ENCODE assay signal across 1 cellular context in the genomic region with DNA sequence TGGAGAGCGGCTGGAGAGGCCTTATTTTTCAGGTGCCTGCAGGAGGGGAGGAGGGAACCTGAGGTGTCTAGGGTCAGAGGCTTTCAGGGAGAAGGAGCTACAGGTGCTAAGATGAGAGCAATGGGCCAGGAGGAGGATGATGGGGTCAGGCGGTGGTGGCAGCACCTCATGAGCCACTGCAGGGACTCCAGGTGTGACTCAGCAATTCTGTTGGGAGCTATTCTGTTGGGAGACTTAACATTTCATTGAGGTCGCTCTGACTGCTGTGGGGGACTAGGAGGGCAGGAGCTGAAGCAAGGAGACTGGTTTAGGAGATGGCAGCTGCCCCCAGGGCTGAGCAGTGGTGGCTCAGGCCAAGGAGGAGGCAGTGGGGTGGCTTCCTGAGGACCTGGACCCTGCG.
TF ChIP-seq lines count a peak whose summit lies in the region.

No MANE protein-coding gene starts in this region.

TF ChIP-seq in H1, 55 proteins besides CTCF, POLR2A, EP300 and RAD21:
- peak; percentile 71; the same call in 1 of the 2 replicates for TF ChIP-seq BACH1 (IDR thresholded peaks at IDR 0.05; ENCODE audit: low read length)
- peak; percentile 55; the same call in 1 of the 2 replicates for TF ChIP-seq MAFK (IDR thresholded peaks at IDR 0.05; ENCODE audit: low read depth, low read length)
- no peak for TF ChIP-seq HDAC6 (IDR thresholded peaks at IDR 0.05; ENCODE audit: low read depth, low read length)
- no peak for TF ChIP-seq EGR1 (IDR thresholded peaks at IDR 0.05; ENCODE audit: borderline replicate concordance, low read depth, low read length)
